In the genomic region with DNA sequence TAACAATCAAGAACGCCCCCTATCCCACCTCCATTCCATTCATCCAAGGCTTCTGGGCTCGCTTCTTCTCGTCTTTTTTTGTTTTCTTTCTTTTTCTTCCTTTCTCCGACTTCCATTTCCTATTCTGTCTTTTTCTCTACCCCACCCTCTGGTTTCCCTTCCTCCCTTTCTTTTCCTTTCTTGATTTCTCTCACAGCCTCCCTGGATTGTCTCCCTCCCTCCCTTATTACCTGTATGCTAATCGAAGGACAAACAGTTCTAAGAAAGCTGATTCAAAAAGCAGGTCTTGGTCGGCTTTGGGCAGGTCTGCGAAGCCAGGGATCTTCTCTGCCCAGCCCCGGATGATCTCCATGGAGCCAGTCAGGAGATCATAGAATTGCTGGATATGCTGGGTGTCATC, we compare ENCODE assay signal across 16 cellular contexts.
"Had no signal": no experiment of that assay in that cellular context is flagged by ENCODE, and none has a peak within 500 bp of the region (broad histone marks: within the 10 kb centered on the region; RNA-seq: fewer than 3 reads in every experiment).

No MANE protein-coding gene starts in this region.

- H3K9ac ChIP-seq: parathyroid adenoma had no signal

- H3K9me3 ChIP-seq: gastroesophageal sphincter, heart left ventricle, stomach had no signal

- H3K4me3 ChIP-seq: gastroesophageal sphincter, heart left ventricle, stomach had no signal

- H3K27ac ChIP-seq: brain microvascular endothelial cell, gastroesophageal sphincter, heart left ventricle, parathyroid adenoma, stomach, WERI-Rb-1 had no signal

- H3K36me3 ChIP-seq: brain microvascular endothelial cell, WERI-Rb-1 had no signal

- H3K4me3 Mint-ChIP-seq: activated CD4-positive, alpha-beta memory T cell treated with anti-CD3 and anti-CD28 coated beads for 36 hours; nephron had no signal

- H2AFZ ChIP-seq: parathyroid adenoma had no signal

- DNase-seq: activated CD4-positive, alpha-beta memory T cell treated with anti-CD3 and anti-CD28 coated beads for 36 hours; activated naive CD4-positive, alpha-beta T cell treated with Interleukin-2 at 50 U/mL for 16 hours; activated T-cell treated with anti-CD3 and anti-CD28 coated beads for 4 hours; anterior cingulate cortex; brain microvascular endothelial cell; cerebellar nuclear complex; cortex of kidney; heart left ventricle; stimulated activated CD8-positive, alpha-beta memory T cell treated with anti-CD3 and anti-CD28 coated beads, Interleukin-4, amount 100 ng/mL, for 48 hours; stomach; trophoblast cell; WERI-Rb-1 had no signal

- ATAC-seq: gastroesophageal sphincter, heart left ventricle had no signal

- H3K9me3 Mint-ChIP-seq: activated CD4-positive, alpha-beta memory T cell treated with anti-CD3 and anti-CD28 coated beads for 36 hours; activated T-helper 2 cell treated with anti-CD3 and anti-CD28 coated beads, Interferon-gamma antibody, Interleukin-2, Interleukin-4, amounts not matched to agents 10 μg/mL and 5 μg/mL and 100 μg/mL, durations not matched to agents 14 hours and 24 hours and 36 hours; nephron had no signal

- H3K27ac Mint-ChIP-seq: activated CD4-positive, alpha-beta memory T cell treated with anti-CD3 and anti-CD28 coated beads for 36 hours; activated T-helper 2 cell treated with anti-CD3 and anti-CD28 coated beads, Interferon-gamma antibody, Interleukin-2, Interleukin-4, amounts not matched to agents 10 μg/mL and 5 μg/mL and 100 μg/mL, durations not matched to agents 14 hours and 24 hours and 36 hours; nephron had no signal
